Comparison of ENCODE assay signal across 14 cellular contexts in genomic region chr7:2761131-2761624, GRCh38.
DNase-seq lines count a peak whose midpoint lies in the region; ATAC-seq, FAIRE-seq and TF ChIP-seq lines count a peak whose summit lies in the region.
"Had no signal": no experiment of that assay in that cellular context is flagged by ENCODE, and none has a peak within 500 bp of the region (broad histone marks: within the 10 kb centered on the region; RNA-seq: fewer than 3 reads in every experiment).

No MANE protein-coding gene starts in this region.

- H4K91ac ChIP-seq in trophoblast cell (ENCODE audit: low read depth, low read length), result peak overlapping the region; percentile 87

- TF ChIP-seq CTCF in heart right ventricle (IDR thresholded peaks at IDR 0.05), result no peak
- no peak for TF ChIP-seq CTCF in endothelial cell (IDR thresholded peaks at IDR 0.05; ENCODE audit: unreplicated experiment)
- TF ChIP-seq CTCF in activated CD8-positive, alpha-beta T cell treated with anti-CD3 and anti-CD28 coated beads for 36 hours (IDR thresholded peaks at IDR 0.05), result no peak

- peaks cover 18% of the 10 kb centered on the region for H3K36me3 Mint-ChIP-seq in endothelial cell (ENCODE audit: low read depth, unreplicated experiment)
- H3K36me3 Mint-ChIP-seq in activated CD8-positive, alpha-beta T cell treated with anti-CD3 and anti-CD28 coated beads for 36 hours (ENCODE audit: low read depth), result peaks cover 17% of the 10 kb centered on the region

- H3K27ac ChIP-seq in heart right ventricle, result peak overlapping the region in 9 of 10 donors; percentile 83 to 99 (median 92)
- H3K27ac ChIP-seq in trophoblast cell (ENCODE audit: low read depth, low read length), result peak overlapping the region; percentile 80

- no peak for ATAC-seq in heart right ventricle
- ATAC-seq in Right ventricle myocardium superior (ENCODE audit: poor library complexity), result no peak
- ATAC-seq in activated CD8-positive, alpha-beta T cell treated with anti-CD3 and anti-CD28 coated beads for 36 hours, result no peak
- ATAC-seq: activated CD8-positive, alpha-beta memory T cell treated with anti-CD3 and anti-CD28 coated beads, Interleukin-2, amount 10 ng/mL, durations not matched to agents 7 days and 5 days; activated naive CD8-positive, alpha-beta T cell treated with anti-CD3 and anti-CD28 coated beads, Interleukin-2, amount 50 U/mL, for 24 hours had no signal

- H2BK5ac ChIP-seq in trophoblast cell (ENCODE audit: low read depth, low read length, poor library complexity), result peak overlapping the region; percentile 50

- H2BK120ac ChIP-seq in trophoblast cell (ENCODE audit: insufficient read depth, low read length, poor library complexity), result peak overlapping the region; percentile 79

- H3K23ac ChIP-seq in trophoblast cell (ENCODE audit: low read length), result no peak overlapping the region

- H4K8ac ChIP-seq in trophoblast cell (ENCODE audit: low read depth, low read length), result peak overlapping the region; percentile 50

- POLR2A ChIA-PET in activated CD8-positive, alpha-beta T cell treated with anti-CD3 and anti-CD28 coated beads for 36 hours (lab: Charles Lee), result interaction anchor here (0.6 to 1.1 kb wide), 3 partner anchors 10 to 42 kb away, joined by 3 read pairs; no protein-coding TSS in a partner anchor

- 88 to 91% methylated on average over 19 of the region's 19 CpGs for WGBS in heart right ventricle, 2 donors
- no CpG with 5 or more reads among the region's 19 CpGs for WGBS in trophoblast cell (ENCODE audit: extremely low coverage, insufficient coverage, insufficient read length)

- peak overlapping the region; percentile 72 for H2AK5ac ChIP-seq in trophoblast cell (ENCODE audit: low read length)

- H3K27me3 ChIP-seq in heart right ventricle (no peaks in the 10 kb centered on the region), trophoblast cell (ENCODE audit: insufficient read depth, low read length) (no peaks in the 10 kb centered on the region)

- H3K4me1 Mint-ChIP-seq in endothelial cell (ENCODE audit: unreplicated experiment), result peaks cover 53% of the 10 kb centered on the region
- H3K4me1 Mint-ChIP-seq in activated CD8-positive, alpha-beta T cell treated with anti-CD3 and anti-CD28 coated beads for 36 hours (ENCODE audit: low read depth), result peaks cover 47% of the 10 kb centered on the region

- H3K18ac ChIP-seq in trophoblast cell (ENCODE audit: low read length), result peak overlapping the region; percentile 91

- no peaks in the 10 kb centered on the region for H3K9me3 Mint-ChIP-seq in endothelial cell (ENCODE audit: unreplicated experiment)
- peaks cover 3% of the 10 kb centered on the region for H3K9me3 Mint-ChIP-seq in activated CD8-positive, alpha-beta T cell treated with anti-CD3 and anti-CD28 coated beads for 36 hours
- H3K9me3 Mint-ChIP-seq: activated naive CD8-positive, alpha-beta T cell treated with anti-CD3 and anti-CD28 coated beads, Interleukin-2, amount 50 U/mL, for 24 hours; mesothelial cell of epicardium had no signal

- intact Hi-C loops in heart right ventricle (cut with DNase I), result loop anchor here in 8 of 10 donors (2.0 to 10.0 kb wide), 9 partner anchors 36 to 101 kb away; partner anchors contain the start of gene GNA12 (in 3 of the 8)
- intact Hi-C loops in Right ventricle myocardium superior (cut with DNase I), result loop anchor here (5.0 kb wide), 1 partner anchor 41 kb away; no protein-coding TSS in a partner anchor
- intact Hi-C loops in activated CD8-positive, alpha-beta T cell treated with anti-CD3 and anti-CD28 coated beads for 36 hours (cut with micrococcal nuclease), result no loop called here

- H3K27ac Mint-ChIP-seq in endothelial cell (ENCODE audit: unreplicated experiment), result peak overlapping the region; percentile 31
- H3K27ac Mint-ChIP-seq in activated CD8-positive, alpha-beta T cell treated with anti-CD3 and anti-CD28 coated beads for 36 hours, result no peak overlapping the region
- H3K27ac Mint-ChIP-seq: activated naive CD8-positive, alpha-beta T cell treated with anti-CD3 and anti-CD28 coated beads, Interleukin-2, amount 50 U/mL, for 24 hours had no signal

- peak overlapping the region; percentile 56 for H2BK12ac ChIP-seq in trophoblast cell (ENCODE audit: low read length)

- peak overlapping the region; percentile 3 for H4K12ac ChIP-seq in trophoblast cell (ENCODE audit: low read depth, low read length)

- H3K27me3 Mint-ChIP-seq in endothelial cell (ENCODE audit: unreplicated experiment), result peaks cover 25% of the 10 kb centered on the region
- no peaks in the 10 kb centered on the region for H3K27me3 Mint-ChIP-seq in activated CD8-positive, alpha-beta T cell treated with anti-CD3 and anti-CD28 coated beads for 36 hours
- H3K27me3 Mint-ChIP-seq: activated CD8-positive, alpha-beta memory T cell treated with anti-CD3 and anti-CD28 coated beads, Interleukin-2, amount 10 ng/mL, durations not matched to agents 7 days and 5 days; activated naive CD8-positive, alpha-beta T cell treated with anti-CD3 and anti-CD28 coated beads, Interleukin-2, amount 50 U/mL, for 24 hours had no signal

- H3K4me1 ChIP-seq in heart right ventricle, result peaks cover 30 to 79% (median 71%) of the 10 kb centered on the region in 9 donors
- H3K4me1 ChIP-seq in trophoblast cell (ENCODE audit: control insufficient read depth in 1 of 2, insufficient read depth in 2 of 2, low read length in 2 of 2), result peaks cover 53 to 61% of the 10 kb centered on the region in 2 experiments

- peaks cover 25% of the 10 kb centered on the region for H3K79me2 ChIP-seq in trophoblast cell (ENCODE audit: control insufficient read depth, insufficient read depth, low read length, poor library complexity)

- peak overlapping the region in 1 of 10 donors; percentile 11 for H3K4me3 ChIP-seq in heart right ventricle
- no peak overlapping the region for H3K4me3 ChIP-seq in trophoblast cell (ENCODE audit: low read depth, low read length)

- H2AFZ ChIP-seq in trophoblast cell (ENCODE audit: insufficient read depth, low read length, poor library complexity), result no peak overlapping the region

- H3K9ac ChIP-seq in trophoblast cell (ENCODE audit: low read length), result no peak overlapping the region

- FAIRE-seq in frontal cortex (lab: Jason Lieb, UNC), result no peak
- FAIRE-seq: GM12892, H1, RCC 7860 had no signal

- peak overlapping the region; percentile 72 for H3K14ac ChIP-seq in trophoblast cell (ENCODE audit: low read length)

- H3K4ac ChIP-seq in trophoblast cell (ENCODE audit: low read depth, low read length), result peak overlapping the region; percentile 47

- CTCF ChIA-PET in activated CD8-positive, alpha-beta T cell treated with anti-CD3 and anti-CD28 coated beads for 36 hours (lab: Charles Lee), result interaction anchor here (0.7 to 4.1 kb wide), 13 partner anchors 9 to 104 kb away, joined by 3 to 21 read pairs (median 3); partner anchors contain the start of gene GNA12

- peak overlapping the region; percentile 2 for H3K4me2 ChIP-seq in trophoblast cell (ENCODE audit: low read length)

- H3K4me3 Mint-ChIP-seq in endothelial cell (ENCODE audit: unreplicated experiment), result no peak overlapping the region
- no peak overlapping the region for H3K4me3 Mint-ChIP-seq in activated CD8-positive, alpha-beta T cell treated with anti-CD3 and anti-CD28 coated beads for 36 hours
- H3K4me3 Mint-ChIP-seq: activated CD8-positive, alpha-beta memory T cell treated with anti-CD3 and anti-CD28 coated beads, Interleukin-2, amount 10 ng/mL, durations not matched to agents 7 days and 5 days; activated naive CD8-positive, alpha-beta T cell treated with anti-CD3 and anti-CD28 coated beads, Interleukin-2, amount 50 U/mL, for 24 hours; mesothelial cell of epicardium had no signal

- H3K36me3 ChIP-seq in heart right ventricle (peaks cover 0 to 3% (median 0%) of the 10 kb centered on the region in 9 donors), trophoblast cell (ENCODE audit: control insufficient read depth in 1 of 2, insufficient read depth in 2 of 2, low read length in 2 of 2) (peaks cover 18 to 19% of the 10 kb centered on the region in 2 experiments)

- no peaks in the 10 kb centered on the region for H3K9me3 ChIP-seq in heart right ventricle
- H3K9me3 ChIP-seq in trophoblast cell (ENCODE audit: insufficient read depth, low read depth, low read length), result no peaks in the 10 kb centered on the region

- peaks cover 55% of the 10 kb centered on the region for H3K79me1 ChIP-seq in trophoblast cell (ENCODE audit: low read length)

- DNase-seq in heart right ventricle (no peak), Right ventricle myocardium superior (no peak), endothelial cell (ENCODE audit: low spot score) (no peak), trophoblast cell (peak; percentile 61 to 75), DMS153 treated with DMSO at 0.1 percent for 48 hours (lab: John Stamatoyannopoulos, UW; ENCODE audit: unreplicated experiment) (no peak), frontal cortex (ENCODE audit: low spot score in 2 of 2) (no peak)
- no peak for DNase-seq in activated CD4-positive, alpha-beta T cell treated with anti-CD3 and anti-CD28 coated beads for 1 hour
- DNase-seq in activated CD8-positive, alpha-beta T cell treated with anti-CD3 and anti-CD28 coated beads for 36 hours, result no peak
- DNase-seq: activated CD8-positive, alpha-beta memory T cell treated with anti-CD3 and anti-CD28 coated beads, Interleukin-2, amount 10 ng/mL, durations not matched to agents 7 days and 5 days; activated naive CD8-positive, alpha-beta T cell treated with anti-CD3 and anti-CD28 coated beads, Interleukin-2, amount 50 U/mL, for 24 hours had no signal

Comparison
In these comparisons a context has a peak if more than half of its experiments do, and no peak if none do; other contexts are left out.
1. DNase-seq: peak in trophoblast cell (2 of 2); none in heart right ventricle (0 of 2), Right ventricle myocardium superior (single experiment), endothelial cell (single experiment), DMS153 treated with DMSO at 0.1 percent for 48 hours (single experiment), frontal cortex (0 of 2), activated CD4-positive, alpha-beta T cell treated with anti-CD3 and anti-CD28 coated beads for 1 hour (single experiment) and activated CD8-positive, alpha-beta T cell treated with anti-CD3 and anti-CD28 coated beads for 36 hours (single experiment).